8 cellular contexts compared by ENCODE assay signal in genomic region chr20:34955232-34956040, GRCh38. TPM values are rescaled to one million over a fixed set of nuclear protein-coding genes. Genes with fewer than 3 reads are reported as not detected.
A peak's percentile ranks its signal among the peaks of the same experiment; 100 is the strongest.
DNase-seq lines count a peak whose midpoint lies in the region; TF ChIP-seq lines count a peak whose summit lies in the region.

Gene GSS (minus strand): TSS chr20:34955806. CDS start chr20:34951852, 3,954 bp downstream.
Gene MYH7B (plus strand): TSS chr20:34955868. CDS start chr20:34978006, 22,138 bp downstream.

- H3K27me3 ChIP-seq in effector memory CD4-positive, alpha-beta T cell (replicated peaks; ENCODE audit: control insufficient read depth, insufficient read depth, low read length, poor library complexity, severe bottlenecking): no peaks in the 10 kb centered on the region

- peaks cover 9% of the 10 kb centered on the region for H3K4me1 ChIP-seq in effector memory CD4-positive, alpha-beta T cell (ENCODE audit: control insufficient read depth, insufficient read depth, low read length, poor library complexity, severe bottlenecking)

- H3K27ac ChIP-seq in effector memory CD4-positive, alpha-beta T cell (ENCODE audit: insufficient read depth, low read length, poor library complexity, severe bottlenecking): peak within 1 kb of the TSS; percentile 66

- H3K4me3 ChIP-seq in effector memory CD4-positive, alpha-beta T cell (ENCODE audit: insufficient read depth, low read depth, low read length, poor library complexity, severe bottlenecking): peak within 1 kb of the TSS; percentile 77

- peak; percentile 32 for TF ChIP-seq CTCF in GM20000 (IDR thresholded peaks at IDR 0.05; ENCODE audit: extremely low read depth, missing control alignments)

- H3K36me3 ChIP-seq in effector memory CD4-positive, alpha-beta T cell (ENCODE audit: control insufficient read depth, insufficient read depth, low read length): no peaks in the 10 kb centered on the region

- no peaks in the 10 kb centered on the region for H3K9me3 ChIP-seq in effector memory CD4-positive, alpha-beta T cell (ENCODE audit: control insufficient read depth, low read length)

- DNase-seq in COR-L47 (lab: John Stamatoyannopoulos, UW): peak; percentile 94
- DNase-seq in GM20000 (ENCODE audit: low spot score): peak; percentile 95
- DNase-seq in HT-29 (ENCODE audit: low spot score): peak; percentile 99
- DNase-seq in NK-92 (lab: John Stamatoyannopoulos, UW; ENCODE audit: unreplicated experiment): peak; percentile 58
- DNase-seq in activated CD8-positive, alpha-beta memory T cell treated with anti-CD3 and anti-CD28 coated beads for 4 hours (ENCODE audit: low read depth in 2 of 2): peak; percentile 90 to 94
- DNase-seq in effector memory CD4-positive, alpha-beta T cell: peak; percentile 92 to 95 (median 93)
- DNase-seq in medulla oblongata (ENCODE audit: extremely low spot score): peak; percentile 97
- peak; percentile 95 to 98 (median 98) for DNase-seq in stimulated activated CD4-positive, alpha-beta T cell treated with anti-CD3 and anti-CD28 coated beads, TNF-alpha, amount 100 ng/mL, for 48 hours (ENCODE audit: low read depth in 3 of 3)

RNA-seq across cellular contexts. Expression of gene GSS, which starts in this region (rescaled TPM):
- total RNA-seq in HT-29 (2014; rRNA removed; shearing (Covaris generic)): 80.8 and 88.6 TPM in 2 replicates

RNA-seq across cellular contexts. Expression of gene MYH7B, which starts in this region (rescaled TPM):
- total RNA-seq in HT-29 (2014; rRNA removed; shearing (Covaris generic)): 0.08 and 0.15 TPM in 2 replicates

Comparison
In these comparisons a context has a peak if more than half of its experiments do, and no peak if none do; other contexts are left out.
1. Peak in every context shown above with its lines: DNase-seq, H3K4me3 ChIP-seq and H3K27ac ChIP-seq.